36 cellular contexts compared by ENCODE assay signal in the genomic region with DNA sequence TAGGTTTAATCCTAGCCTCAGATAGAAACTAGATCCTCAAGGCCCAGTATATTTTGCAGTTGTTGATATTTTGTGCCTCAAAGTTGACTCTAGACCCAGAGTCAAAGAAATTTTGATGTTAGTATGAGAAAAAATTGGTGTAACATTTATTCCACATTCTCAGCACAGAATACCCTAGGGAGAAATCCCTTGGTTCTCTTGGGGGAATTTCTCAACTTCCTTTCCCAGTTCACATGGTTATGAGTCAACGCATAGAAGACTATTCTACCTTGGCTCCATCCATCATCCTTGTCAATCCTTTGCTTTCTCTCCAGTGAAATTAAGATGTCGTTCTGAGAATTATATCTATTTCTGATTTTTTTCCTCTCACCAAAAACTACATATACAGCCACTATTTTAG.
DNase-seq lines count a peak whose midpoint lies in the region; ATAC-seq and TF ChIP-seq lines count a peak whose summit lies in the region.
"Had no signal": no experiment of that assay in that cellular context is flagged by ENCODE, and none has a peak within 500 bp of the region (broad histone marks: within the 10 kb centered on the region; RNA-seq: fewer than 3 reads in every experiment).

No MANE protein-coding gene starts in this region.

- CTCF ChIA-PET in RWPE1 (lab: Yijun Ruan, JAX), result no interaction called here
- CTCF ChIA-PET in GM10248 (lab: Yijun Ruan, JAX), result no interaction called here
- CTCF ChIA-PET in activated CD8-positive, alpha-beta T cell treated with anti-CD3 and anti-CD28 coated beads, Interleukin-2, amount 10 ng/mL, durations not matched to agents 7 days and 5 days (lab: Charles Lee), result no interaction called here

- no peak overlapping the region for H3K27ac ChIP-seq in RWPE1
- peak overlapping the region; percentile 65 for H3K27ac ChIP-seq in osteoblast (ENCODE audit: low read depth, low read length)
- H3K27ac ChIP-seq: BLaER1, dorsolateral prefrontal cortex, heart right ventricle, psoas muscle, tibial artery, vagina had no signal

- TF ChIP-seq CTCF in RWPE1 (conservative IDR thresholded peaks at IDR 0.05; ENCODE audit: low read depth) (no peak), osteoblast (IDR thresholded peaks at IDR 0.05; ENCODE audit: extremely low read depth, low read depth, low read length) (no peak), GM10248 (IDR thresholded peaks at IDR 0.05; ENCODE audit: control extremely low read depth, extremely low read depth, low read depth, missing control alignments) (no peak), mucosa of descending colon (IDR thresholded peaks at IDR 0.05) (no peak)

- H3K36me3 Mint-ChIP-seq in activated CD8-positive, alpha-beta T cell treated with anti-CD3 and anti-CD28 coated beads, Interleukin-2, amount 10 ng/mL, durations not matched to agents 7 days and 5 days (ENCODE audit: low read depth), result no peaks in the 10 kb centered on the region
- H3K36me3 Mint-ChIP-seq: activated CD8-positive, alpha-beta memory T cell treated with anti-CD3 and anti-CD28 coated beads, Interleukin-2, amount 10 ng/mL, durations not matched to agents 7 days and 5 days had no signal

- intact Hi-C loops in mucosa of descending colon (cut with DNase I, micrococcal nuclease), result no loop called here

- no peak overlapping the region for H3K4me3 Mint-ChIP-seq in activated CD8-positive, alpha-beta T cell treated with anti-CD3 and anti-CD28 coated beads, Interleukin-2, amount 10 ng/mL, durations not matched to agents 7 days and 5 days
- H3K4me3 Mint-ChIP-seq: activated CD8-positive, alpha-beta memory T cell treated with anti-CD3 and anti-CD28 coated beads, Interleukin-2, amount 10 ng/mL, durations not matched to agents 7 days and 5 days; HFFc6; natural killer cell; T-helper 1 cell treated with Interleukin-12 subunit alpha and Interleukin-12 subunit beta and Interleukin-4 antibody, amounts not matched to agents 30 μg/mL and 1 μg/mL, for 36 hours had no signal

- DNase-seq in EL (peak; percentile 18), RWPE1 (ENCODE audit: low spot score) (peak; percentile 5), fibroblast of gingiva (ENCODE audit: low read depth) (peak; percentile 18), osteoblast (ENCODE audit: insufficient read length, low spot score, missing footprints) (no peak), GM10248 (ENCODE audit: extremely low spot score) (no peak), G401 (ENCODE audit: low spot score) (no peak), mucosa of descending colon (no peak)
- no peak for DNase-seq in activated CD8-positive, alpha-beta T cell treated with anti-CD3 and anti-CD28 coated beads, Interleukin-2, amount 10 ng/mL, durations not matched to agents 7 days and 5 days
- DNase-seq: activated CD4-positive, alpha-beta T cell treated with anti-CD3 and anti-CD28 coated beads, Interleukin-2, amount 50 U/mL, for 1 hour; activated CD4-positive, CD25-positive, alpha-beta regulatory T cell; activated CD8-positive, alpha-beta memory T cell treated with anti-CD3 and anti-CD28 coated beads, Interleukin-2, amount 10 ng/mL, durations not matched to agents 7 days and 5 days; activated T-cell treated with anti-CD3 and anti-CD28 coated beads, Interleukin-2, amount 50 U/mL, for 48 hours; cerebellar nuclear complex; DMS153; dorsolateral prefrontal cortex; foreskin fibroblast; heart right ventricle; HFFc6; MG63; natural killer cell; NCI-H1105; NCI-H187; NCI-H2171; NCI-H524 treated with DMSO at 0.1 percent for 48 hours; NK-92 treated with Interleukin-12 subunit alpha and Interleukin-12 subunit beta, amount 100 ng/mL, for 24 hours; nucleus accumbens; psoas muscle; sigmoid colon; stimulated activated CD4-positive, alpha-beta T cell treated with anti-CD3 and anti-CD28 coated beads, Interleukin-4, amount 100 ng/mL, for 4 hours; tibial artery had no signal

- no peak overlapping the region for H3K27ac Mint-ChIP-seq in activated CD8-positive, alpha-beta T cell treated with anti-CD3 and anti-CD28 coated beads, Interleukin-2, amount 10 ng/mL, durations not matched to agents 7 days and 5 days
- H3K27ac Mint-ChIP-seq: activated CD8-positive, alpha-beta memory T cell treated with anti-CD3 and anti-CD28 coated beads, Interleukin-2, amount 10 ng/mL, durations not matched to agents 7 days and 5 days; HFFc6; natural killer cell; T-helper 1 cell treated with Interleukin-12 subunit alpha and Interleukin-12 subunit beta and Interleukin-4 antibody, amounts not matched to agents 30 μg/mL and 1 μg/mL, for 36 hours had no signal

- H3K9me3 Mint-ChIP-seq in activated CD8-positive, alpha-beta T cell treated with anti-CD3 and anti-CD28 coated beads, Interleukin-2, amount 10 ng/mL, durations not matched to agents 7 days and 5 days (ENCODE audit: insufficient read depth), result peaks cover 17% of the 10 kb centered on the region

- POLR2A ChIA-PET in RWPE1 (lab: Yijun Ruan, JAX; ENCODE audit: low non-redundant PET) (no interaction called here), GM10248 (lab: Yijun Ruan, JAX) (no interaction called here)
- POLR2A ChIA-PET in activated CD8-positive, alpha-beta T cell treated with anti-CD3 and anti-CD28 coated beads, Interleukin-2, amount 10 ng/mL, durations not matched to agents 7 days and 5 days (lab: Charles Lee), result no interaction called here

- no peaks in the 10 kb centered on the region for H3K27me3 ChIP-seq in osteoblast (ENCODE audit: insufficient read depth, low read length)
- H3K27me3 ChIP-seq: BLaER1, dorsolateral prefrontal cortex, heart right ventricle, MG63, sigmoid colon, tibial artery, vagina had no signal

- H3K79me2 ChIP-seq in osteoblast (ENCODE audit: insufficient read depth, low read length), result no peaks in the 10 kb centered on the region

- H3K4me2 ChIP-seq in osteoblast (ENCODE audit: insufficient read depth, low read length), result no peak overlapping the region
- H3K4me2 ChIP-seq: BLaER1 had no signal

- no peaks in the 10 kb centered on the region for H3K4me1 Mint-ChIP-seq in activated CD8-positive, alpha-beta T cell treated with anti-CD3 and anti-CD28 coated beads, Interleukin-2, amount 10 ng/mL, durations not matched to agents 7 days and 5 days (ENCODE audit: low read depth)
- H3K4me1 Mint-ChIP-seq: activated CD8-positive, alpha-beta memory T cell treated with anti-CD3 and anti-CD28 coated beads, Interleukin-2, amount 10 ng/mL, durations not matched to agents 7 days and 5 days; natural killer cell had no signal

- H3K4me1 ChIP-seq in osteoblast (ENCODE audit: insufficient read depth, low read length) (no peaks in the 10 kb centered on the region), mucosa of descending colon (ENCODE audit: low read depth) (no peaks in the 10 kb centered on the region)
- H3K4me1 ChIP-seq: BLaER1, heart right ventricle, psoas muscle, tibial artery, vagina had no signal

- ATAC-seq in activated CD8-positive, alpha-beta T cell treated with anti-CD3 and anti-CD28 coated beads, Interleukin-2, amount 10 ng/mL, durations not matched to agents 7 days and 5 days, result no peak
- no peak for ATAC-seq in mucosa of descending colon
- ATAC-seq: activated CD8-positive, alpha-beta memory T cell treated with anti-CD3 and anti-CD28 coated beads, Interleukin-2, amount 10 ng/mL, durations not matched to agents 7 days and 5 days; heart right ventricle; K562; natural killer cell; psoas muscle; Right ventricle myocardium inferior; SK-N-SH treated with all-trans-retinoic acid at 6 μM for 48 hours had no signal

- in situ Hi-C loops in G401 (cut with HindIII; ENCODE audit: low sequenced_read_pairs), result no loop called here

- H3K4me3 ChIP-seq in osteoblast (ENCODE audit: insufficient read depth, low read length), result no peak overlapping the region
- no peak overlapping the region for H3K4me3 ChIP-seq in mucosa of descending colon
- H3K4me3 ChIP-seq: BLaER1, dorsolateral prefrontal cortex, heart right ventricle, K562, MG63, psoas muscle, sigmoid colon, tibial artery, vagina had no signal

- no peaks in the 10 kb centered on the region for H4K20me1 ChIP-seq in osteoblast (ENCODE audit: insufficient read depth, low read length)
- H4K20me1 ChIP-seq: BLaER1 had no signal

- H3K36me3 ChIP-seq in osteoblast (ENCODE audit: insufficient read depth, low read length) (no peaks in the 10 kb centered on the region), mucosa of descending colon (ENCODE audit: low read depth) (no peaks in the 10 kb centered on the region)
- H3K36me3 ChIP-seq: BLaER1, heart right ventricle, MG63, sigmoid colon, tibial artery, vagina had no signal

- no peak overlapping the region for H2AFZ ChIP-seq in osteoblast (ENCODE audit: low read length)

- H3K9me3 ChIP-seq in osteoblast (ENCODE audit: low read depth, low read length) (no peaks in the 10 kb centered on the region), mucosa of descending colon (peaks cover 3% of the 10 kb centered on the region)
- H3K9me3 ChIP-seq: BLaER1, MG63, psoas muscle, sigmoid colon, tibial artery, vagina had no signal

- H3K27me3 Mint-ChIP-seq in activated CD8-positive, alpha-beta T cell treated with anti-CD3 and anti-CD28 coated beads, Interleukin-2, amount 10 ng/mL, durations not matched to agents 7 days and 5 days (ENCODE audit: low read depth), result no peaks in the 10 kb centered on the region
- H3K27me3 Mint-ChIP-seq: activated CD8-positive, alpha-beta memory T cell treated with anti-CD3 and anti-CD28 coated beads, Interleukin-2, amount 10 ng/mL, durations not matched to agents 7 days and 5 days had no signal

Comparison
In these comparisons a context has a peak if more than half of its experiments do, and no peak if none do; other contexts are left out.
1. DNase-seq: peak in EL (single experiment), RWPE1 (single experiment) and fibroblast of gingiva (single experiment); none in osteoblast (single experiment), GM10248 (single experiment), G401 (single experiment), activated CD8-positive, alpha-beta T cell treated with anti-CD3 and anti-CD28 coated beads, Interleukin-2, amount 10 ng/mL, durations not matched to agents 7 days and 5 days (single experiment) and mucosa of descending colon (0 of 3).